Comparison of ENCODE assay signal across 22 cellular contexts in genomic region chr1:22236900-22237299, GRCh38.
A peak's percentile ranks its signal among the peaks of the same experiment; 100 is the strongest.
DNase-seq lines count a peak whose midpoint lies in the region; ATAC-seq, FAIRE-seq and TF ChIP-seq lines count a peak whose summit lies in the region.
"Had no signal": no experiment of that assay in that cellular context is flagged by ENCODE, and none has a peak within 500 bp of the region (broad histone marks: within the 10 kb centered on the region; RNA-seq: fewer than 3 reads in every experiment).

No MANE protein-coding gene starts in this region.

- H3K4me3 Mint-ChIP-seq in stimulated activated memory B cell treated with anti-CD40 and anti-IgM and Interleukin-4, amounts not matched to agents 10 μg/mL and 1 μg/mL and 100 μg/mL, for 72 hours = no peak overlapping the region
- H3K4me3 Mint-ChIP-seq: CD4-positive, alpha-beta T cell; GM23338; IgD-negative memory B cell had no signal

- in situ Hi-C loops in K562 (cut with MboI) = no loop called here

- peaks cover 41% of the 10 kb centered on the region for H3K27me3 Mint-ChIP-seq in stimulated activated memory B cell treated with anti-CD40 and anti-IgM and Interleukin-4, amounts not matched to agents 10 μg/mL and 1 μg/mL and 100 μg/mL, for 72 hours

- CTCF ChIA-PET in K562 (lab: Yijun Ruan, JAX; ENCODE audit: low intra/inter-chr PET ratio) = no interaction called here

- 3% methylated on average over 6 of the region's 6 CpGs for WGBS in K562 (ENCODE audit: insufficient coverage, low coverage, missing lambda C conversion rate)

- no peaks in the 10 kb centered on the region for H3K9me3 ChIP-seq in K562 (replicated peaks; ENCODE audit: control insufficient read depth, insufficient read depth, low read depth, low read length)
- no peaks in the 10 kb centered on the region for H3K9me3 ChIP-seq in left lung
- no peaks in the 10 kb centered on the region for H3K9me3 ChIP-seq in upper lobe of right lung
- H3K9me3 ChIP-seq: A549, Caco-2 had no signal

- no peak for TF ChIP-seq EP300 in K562 (IDR thresholded peaks at IDR 0.05; ENCODE audit: low read length)

- H4K20me1 ChIP-seq in K562 (replicated peaks; ENCODE audit: control insufficient read depth, insufficient read depth, low read length) = peaks cover 50% of the 10 kb centered on the region

- H2AFZ ChIP-seq in K562 (ENCODE audit: low read depth, low read length) = no peak overlapping the region
- H2AFZ ChIP-seq: GM23338 had no signal

- H3K36me3 ChIP-seq in K562 (ENCODE audit: control insufficient read depth, insufficient read depth, low read length) (no peaks in the 10 kb centered on the region), left lung (no peaks in the 10 kb centered on the region), upper lobe of right lung (no peaks in the 10 kb centered on the region)

- TF ChIP-seq CTCF in K562 (IDR thresholded peaks at IDR 0.05 in 2 of 3, conservative IDR thresholded peaks at IDR 0.05 in 1 of 3; ENCODE audit: insufficient read depth in 2 of 3, low read depth in 1 of 3, low read length in 3 of 3) (no peak), left lung (IDR thresholded peaks at IDR 0.05) (no peak), upper lobe of right lung (IDR thresholded peaks at IDR 0.05) (no peak)

- no TSS peak for BruUV-seq in K562 (replicated peaks; lab: Mats Ljungman, UMichigan)

- no peak for TF ChIP-seq POLR2A in K562 (conservative IDR thresholded peaks at IDR 0.05)

- intact Hi-C loops in K562 (cut with micrococcal nuclease) (no loop called here), left lung (cut with DNase I) (no loop called here), upper lobe of right lung (cut with DNase I) (no loop called here)

- TF ChIP-seq RAD21 in K562 (CRISPR knock-in tag; conservative IDR thresholded peaks at IDR 0.05 in 1 of 2, IDR thresholded peaks at IDR 0.05 in 1 of 2) = no peak

- H3K9ac ChIP-seq in K562 (ENCODE audit: insufficient read depth in 1 of 2, low read depth in 2 of 2, low read length in 2 of 2) = no peak overlapping the region

- no peaks in the 10 kb centered on the region for H3K36me3 Mint-ChIP-seq in stimulated activated memory B cell treated with anti-CD40 and anti-IgM and Interleukin-4, amounts not matched to agents 10 μg/mL and 1 μg/mL and 100 μg/mL, for 72 hours

- ATAC-seq in K562 = no peak
- peak; percentile 11 for ATAC-seq in left lung
- ATAC-seq in upper lobe of right lung = peak; percentile 3
- ATAC-seq in stimulated activated memory B cell treated with anti-CD40 and anti-IgM and Interleukin-4, amounts not matched to agents 10 μg/mL and 1 μg/mL and 100 μg/mL, for 72 hours = no peak
- ATAC-seq: A549, GM23338 had no signal

- no peaks in the 10 kb centered on the region for H3K4me1 Mint-ChIP-seq in stimulated activated memory B cell treated with anti-CD40 and anti-IgM and Interleukin-4, amounts not matched to agents 10 μg/mL and 1 μg/mL and 100 μg/mL, for 72 hours
- H3K4me1 Mint-ChIP-seq: IgD-negative memory B cell had no signal

- H3K27ac Mint-ChIP-seq in stimulated activated memory B cell treated with anti-CD40 and anti-IgM and Interleukin-4, amounts not matched to agents 10 μg/mL and 1 μg/mL and 100 μg/mL, for 72 hours = no peak overlapping the region
- H3K27ac Mint-ChIP-seq: CD4-positive, alpha-beta T cell; GM23338; IgD-negative memory B cell had no signal

- peaks cover 3% of the 10 kb centered on the region for H3K9me1 ChIP-seq in K562 (ENCODE audit: control insufficient read depth, insufficient read depth, low read length)

- DNase-seq in DMS 273 (lab: John Stamatoyannopoulos, UW; ENCODE audit: unreplicated experiment) (peak; percentile 36), DMS 273 treated with DMSO at 0.1 percent for 48 hours (lab: John Stamatoyannopoulos, UW) (no peak), K562 (ENCODE audit: extremely low read depth in 1 of 4, low spot score in 3 of 4) (no peak), left lung (no peak), upper lobe of right lung (no peak), HuH-7 (ENCODE audit: low spot score) (no peak), retina (no peak)
- DNase-seq: AML-193; CD4-positive, alpha-beta T cell; HCEC 1CT had no signal

- FAIRE-seq in K562 (lab: Jason Lieb, UNC) = no peak
- FAIRE-seq: A549, G401.6, GM12892, GM18507, H54 had no signal

- no peaks in the 10 kb centered on the region for H3K9me3 Mint-ChIP-seq in stimulated activated memory B cell treated with anti-CD40 and anti-IgM and Interleukin-4, amounts not matched to agents 10 μg/mL and 1 μg/mL and 100 μg/mL, for 72 hours
- H3K9me3 Mint-ChIP-seq: CD4-positive, alpha-beta T cell; GM23338; IgD-negative memory B cell had no signal

- H3K4me1 ChIP-seq in K562 (replicated peaks in 1 of 2; ENCODE audit: control insufficient read depth in 2 of 2, insufficient read depth in 2 of 2, low read length in 2 of 2) = peaks cover 0 to 9% of the 10 kb centered on the region in 2 experiments; a peak in 2 of 5 replicates
- H3K4me1 ChIP-seq in left lung = no peaks in the 10 kb centered on the region
- H3K4me1 ChIP-seq in upper lobe of right lung = peaks cover 3% of the 10 kb centered on the region
- H3K4me1 ChIP-seq: A549, Caco-2 had no signal

- H3K27ac ChIP-seq in K562 (ENCODE audit: extremely low read depth, low read depth, low read length) = no peak overlapping the region
- H3K27ac ChIP-seq in left lung = peak overlapping the region in 1 of 2 donors; percentile 8
- H3K27ac ChIP-seq in upper lobe of right lung = peak overlapping the region; percentile 24
- H3K27ac ChIP-seq: 22Rv1, A549, C4-2B, HL-60 had no signal

- H3K4me2 ChIP-seq in K562 (ENCODE audit: insufficient read depth, low read length) = no peak overlapping the region
- H3K4me2 ChIP-seq: A549, GM23338 had no signal

- POLR2A ChIA-PET in K562 (lab: Yijun Ruan, JAX) = interaction anchor here (0.9 kb wide), 1 partner anchor 10 kb away, joined by 4 read pairs; no protein-coding TSS in a partner anchor

- H3K27me3 ChIP-seq in K562 (ENCODE audit: control insufficient read depth in 2 of 2, insufficient read depth in 2 of 2, low read length in 2 of 2) (peaks cover 42 to 78% of the 10 kb centered on the region in 2 experiments), left lung (peaks cover 0 to 32% of the 10 kb centered on the region in 2 donors), upper lobe of right lung (peaks cover 6% of the 10 kb centered on the region)

- no peaks in the 10 kb centered on the region for H3K79me2 ChIP-seq in K562 (ENCODE audit: control insufficient read depth, insufficient read depth, low read length)

- H3K4me3 ChIP-seq in K562 = no peak overlapping the region
- H3K4me3 ChIP-seq in left lung = no peak overlapping the region
- H3K4me3 ChIP-seq in upper lobe of right lung = no peak overlapping the region
- H3K4me3 ChIP-seq: A549, GM23338 had no signal

TF ChIP-seq in K562, 482 proteins besides CTCF, POLR2A, EP300 and RAD21:
- no peak for TF ChIP-seq BACH1 (tag; IDR thresholded peaks at IDR 0.05)
- no peak for TF ChIP-seq HIVEP1 (CRISPR knock-in tag; IDR thresholded peaks at IDR 0.05)
- 0 out of 4 replicates have a peak, but pooled peaks of 1 of the 2 experiments have one; percentile 20 for TF ChIP-seq KDM1A (IDR thresholded peaks at IDR 0.05)
- TF ChIP-seq ZNF717 (CRISPR knock-in tag; IDR thresholded peaks at IDR 0.05) = no peak
- TF ChIP-seq PTRF (tag; IDR thresholded peaks at IDR 0.05) = no peak
- TF ChIP-seq KDM2B (CRISPR knock-in tag; IDR thresholded peaks at IDR 0.05) = no peak
- no peak for TF ChIP-seq NFIX (CRISPR knock-in tag; IDR thresholded peaks at IDR 0.05; ENCODE audit: low read depth)
- no peak for TF ChIP-seq DDX20 (tag; IDR thresholded peaks at IDR 0.05; ENCODE audit: low read depth)
- TF ChIP-seq ZFP36 (IDR thresholded peaks at IDR 0.05; ENCODE audit: low read depth, low read length, partially characterized antibody) = peak; percentile 32
- TF ChIP-seq RBM25 (IDR thresholded peaks at IDR 0.05; ENCODE audit: low read depth, low read length, severe bottlenecking) = peak; percentile 37
- no peak for TF ChIP-seq MXI1 (IDR thresholded peaks at IDR 0.05; ENCODE audit: low read depth, low read length)
- TF ChIP-seq GABPB1 (CRISPR knock-in tag; IDR thresholded peaks at IDR 0.05) = no peak

Comparison
In these comparisons a context has a peak if more than half of its experiments do, and no peak if none do; other contexts are left out.
1. ATAC-seq: peak in left lung (single experiment) and upper lobe of right lung (single experiment); none in K562 (single experiment) and stimulated activated memory B cell treated with anti-CD40 and anti-IgM and Interleukin-4, amounts not matched to agents 10 μg/mL and 1 μg/mL and 100 μg/mL, for 72 hours (single experiment).